Comparison of ENCODE assay signal across 11 cellular contexts in genomic region chr5:35919191-35919590, GRCh38. TPM values are rescaled to one million over a fixed set of nuclear protein-coding genes. Genes with fewer than 3 reads are reported as not detected.
A peak's percentile ranks its signal among the peaks of the same experiment; 100 is the strongest.
DNase-seq lines count a peak whose midpoint lies in the region; ATAC-seq lines count a peak whose summit lies in the region.
"Had no signal": no experiment of that assay in that cellular context is flagged by ENCODE, and none has a peak within 500 bp of the region (broad histone marks: within the 10 kb centered on the region; RNA-seq: fewer than 3 reads in every experiment).

No MANE protein-coding gene starts in this region.

- no peaks in the 10 kb centered on the region for H3K79me1 ChIP-seq in mesenchymal stem cell (replicated peaks; ENCODE audit: low read length, poor library complexity, severe bottlenecking)

- no peak overlapping the region for H2AFZ ChIP-seq in mesenchymal stem cell (ENCODE audit: low read depth, low read length)

- no peak overlapping the region for H4K91ac ChIP-seq in mesenchymal stem cell (ENCODE audit: low read length)

- H3K4me1 ChIP-seq in BLaER1, result peaks cover 52% of the 10 kb centered on the region
- H3K4me1 ChIP-seq in mesenchymal stem cell (ENCODE audit: control insufficient read depth, insufficient read depth, low read depth, low read length), result no peaks in the 10 kb centered on the region

- H3K27ac ChIP-seq in BLaER1 (peak overlapping the region; percentile 46), mesenchymal stem cell (ENCODE audit: low read length, poor library complexity, severe bottlenecking) (no peak overlapping the region)
- H3K27ac ChIP-seq: heart right ventricle had no signal

- WGBS in mesenchymal stem cell, result 9% methylated on average over 2 of the region's 4 CpGs

- H2BK12ac ChIP-seq in mesenchymal stem cell (ENCODE audit: low read length in 2 of 2), result no peak overlapping the region

- H3K4me2 ChIP-seq in BLaER1 (peak overlapping the region; percentile 36), mesenchymal stem cell (ENCODE audit: low read length, poor library complexity, severe bottlenecking) (no peak overlapping the region)

- H3K14ac ChIP-seq in mesenchymal stem cell (ENCODE audit: low read length in 2 of 2), result no peak overlapping the region

- H2AK5ac ChIP-seq in mesenchymal stem cell (ENCODE audit: low read length, severe bottlenecking), result no peak overlapping the region

- peak overlapping the region; percentile 28; the same call in 1 of the 2 replicates for H3K4me3 ChIP-seq in BLaER1
- H3K4me3 ChIP-seq in mesenchymal stem cell (ENCODE audit: insufficient read depth in 1 of 2, low read depth in 1 of 2, low read length in 2 of 2), result no peak overlapping the region
- H3K4me3 ChIP-seq: heart right ventricle had no signal

- H3K9me3 ChIP-seq in BLaER1 (peaks cover 58% of the 10 kb centered on the region), mesenchymal stem cell (ENCODE audit: control insufficient read depth, low read length) (no peaks in the 10 kb centered on the region)

- no peak overlapping the region for H3K23ac ChIP-seq in mesenchymal stem cell (ENCODE audit: low read length in 2 of 2)

- no peak overlapping the region for H2BK15ac ChIP-seq in mesenchymal stem cell (ENCODE audit: low read depth, poor library complexity, severe bottlenecking)

- no peak overlapping the region for H4K8ac ChIP-seq in mesenchymal stem cell (ENCODE audit: low read length)

- H3K36me3 ChIP-seq in BLaER1, result peaks cover 24% of the 10 kb centered on the region
- H3K36me3 ChIP-seq in mesenchymal stem cell (ENCODE audit: control insufficient read depth in 1 of 2, insufficient read depth in 2 of 2, low read depth in 1 of 2, low read length in 2 of 2), result no peaks in the 10 kb centered on the region
- H3K36me3 ChIP-seq: heart right ventricle had no signal

- no peak overlapping the region for H2BK120ac ChIP-seq in mesenchymal stem cell (ENCODE audit: low read depth, low read length)

- H4K20me1 ChIP-seq in BLaER1, result no peaks in the 10 kb centered on the region

- H3K27me3 ChIP-seq in BLaER1 (no peaks in the 10 kb centered on the region), mesenchymal stem cell (ENCODE audit: control insufficient read depth in 1 of 2, insufficient read depth in 1 of 2, low read length in 2 of 2) (peaks cover 6 to 8% of the 10 kb centered on the region in 2 experiments)

- no peak for ATAC-seq in HG03039 (IDR thresholded peaks at IDR 0.05; ENCODE audit: unreplicated experiment)
- ATAC-seq: heart right ventricle had no signal

- no peak overlapping the region for H2BK5ac ChIP-seq in mesenchymal stem cell (ENCODE audit: low read depth, low read length, poor library complexity, severe bottlenecking)

- H3K9ac ChIP-seq in BLaER1 (no peak overlapping the region), mesenchymal stem cell (ENCODE audit: low read length) (no peak overlapping the region)

- H3K4ac ChIP-seq in mesenchymal stem cell (ENCODE audit: low read depth in 1 of 2, low read length in 2 of 2), result no peak overlapping the region

- no peak overlapping the region for H3K18ac ChIP-seq in mesenchymal stem cell (ENCODE audit: low read depth in 1 of 2, low read length in 2 of 2)

- peak; percentile 92 for DNase-seq in HS-27A (ENCODE audit: low read depth)
- DNase-seq in amniotic stem cell (lab: John Stamatoyannopoulos, UW), result peak; percentile 59
- peak; percentile 37 for DNase-seq in mesenchymal stem cell
- no peak for DNase-seq in Ammon's horn (ENCODE audit: low spot score)
- no peak for DNase-seq in NCI-H187 treated with DMSO at 0.1 percent for 48 hours (lab: John Stamatoyannopoulos, UW)
- DNase-seq: GDM1, GOT3, heart right ventricle, midbrain had no signal

RNA-seq across cellular contexts. Expression of gene CAPSL, which starts 19.2 kb away (rescaled TPM):
- polyA plus RNA-seq in mesenchymal stem cell (2013, experiment 1 of 2), result not detected
- not detected for polyA plus RNA-seq in mesenchymal stem cell (2013, experiment 2 of 2)
- polyA plus RNA-seq: heart right ventricle had no signal

Comparison
In these comparisons a context has a peak if more than half of its experiments do, and no peak if none do; other contexts are left out.
1. DNase-seq: peak in HS-27A (single experiment), amniotic stem cell (single experiment) and mesenchymal stem cell (single experiment); none in Ammon's horn (single experiment) and NCI-H187 treated with DMSO at 0.1 percent for 48 hours (single experiment).